In genomic region chr11:2130881-2131352, GRCh38 we compare ENCODE assay signal across 1 cellular context.
TF ChIP-seq lines count a peak whose summit lies in the region.

No MANE protein-coding gene starts in this region.

TF ChIP-seq in H1, 55 proteins besides CTCF, POLR2A, EP300 and RAD21:
- TF ChIP-seq JUN (IDR thresholded peaks at IDR 0.05; ENCODE audit: low read depth, low read length) = no peak
- no peak for TF ChIP-seq SIX5 (IDR thresholded peaks at IDR 0.05; ENCODE audit: low read depth, low read length)
- TF ChIP-seq E2F6 (IDR thresholded peaks at IDR 0.05) = no peak
- TF ChIP-seq KDM4A (IDR thresholded peaks at IDR 0.05; ENCODE audit: low read depth, low read length, severe bottlenecking) = no peak
- no peak for TF ChIP-seq TAF1 (IDR thresholded peaks at IDR 0.05; ENCODE audit: low read depth, low read length)
- TF ChIP-seq CHD1 (IDR thresholded peaks at IDR 0.05; ENCODE audit: low read depth, low read length) = no peak
- no peak for TF ChIP-seq CHD7 (IDR thresholded peaks at IDR 0.05; ENCODE audit: insufficient replicate concordance, low read length)
- TF ChIP-seq ZNF274 (IDR thresholded peaks at IDR 0.05; ENCODE audit: borderline replicate concordance, extremely low read depth, low read length) = no peak
- no peak for TF ChIP-seq GABPA (IDR thresholded peaks at IDR 0.05; ENCODE audit: borderline replicate concordance, insufficient read depth, low read length)
- no peak for TF ChIP-seq MAFK (IDR thresholded peaks at IDR 0.05; ENCODE audit: low read depth, low read length)
- TF ChIP-seq POU5F1 (IDR thresholded peaks at IDR 0.05; ENCODE audit: low read depth, low read length) = no peak
- no peak for TF ChIP-seq CHD2 (IDR thresholded peaks at IDR 0.05; ENCODE audit: low read length)
- no peak for TF ChIP-seq BACH1 (IDR thresholded peaks at IDR 0.05; ENCODE audit: low read length)
- no peak for TF ChIP-seq SIN3A (conservative IDR thresholded peaks at IDR 0.05 in 1 of 2, IDR thresholded peaks at IDR 0.05 in 1 of 2; ENCODE audit: low read depth in 1 of 2, low read length in 2 of 2)
- no peak for TF ChIP-seq TBP (IDR thresholded peaks at IDR 0.05; ENCODE audit: low read depth, low read length)
